In the genomic region with DNA sequence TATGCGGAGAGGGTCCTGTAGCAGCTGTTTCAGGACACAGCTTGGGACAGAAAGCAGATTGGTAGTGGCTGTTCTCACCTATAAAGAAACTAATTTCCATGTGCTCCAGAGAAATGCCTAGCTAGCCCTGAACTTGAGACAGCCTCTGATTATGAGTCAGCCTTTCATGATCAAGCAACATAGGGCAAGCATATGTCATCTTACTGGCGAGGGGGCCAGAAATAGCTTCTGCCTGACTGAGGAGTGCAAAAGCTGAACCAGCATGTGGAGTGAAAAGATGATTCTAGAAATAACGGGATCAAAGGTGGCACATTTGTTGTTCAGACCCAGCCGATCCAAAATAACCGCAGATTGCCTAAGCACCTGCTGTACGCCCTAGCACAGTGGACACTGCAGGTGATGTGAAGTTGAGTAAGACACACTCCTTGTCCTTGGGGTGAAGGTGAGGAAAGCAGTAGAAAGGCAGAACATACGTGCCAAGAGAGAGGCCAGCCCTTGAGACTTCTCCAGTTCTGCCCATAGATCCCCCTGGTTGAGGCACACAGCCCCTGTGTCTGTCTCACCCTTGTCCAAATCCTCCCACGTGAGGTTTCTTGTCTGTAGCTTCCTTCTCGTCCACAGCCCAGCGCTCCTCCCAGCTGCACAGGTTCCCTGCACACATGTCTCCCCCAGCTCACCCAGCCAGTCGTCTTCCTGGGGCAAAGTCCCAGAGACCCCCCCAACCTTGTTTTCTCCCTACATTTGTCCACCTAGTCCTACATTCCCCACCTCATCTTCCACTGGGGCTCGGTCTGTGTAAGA, we compare ENCODE assay signal across 8 cellular contexts. TPM values are rescaled to one million over a fixed set of nuclear protein-coding genes. Genes with fewer than 3 reads are reported as not detected.
DNase-seq lines count a peak whose midpoint lies in the region; ATAC-seq lines count a peak whose summit lies in the region.

No MANE protein-coding gene starts in this region.

- DNase-seq in DMS53 (lab: John Stamatoyannopoulos, UW) (peak; percentile 67), SW480 (ENCODE audit: low spot score) (peak; percentile 74), kidney tubule cell (ENCODE audit: low spot score) (peak; percentile 84), left colon (no peak), NCI-H1105 (lab: John Stamatoyannopoulos, UW) (no peak)

- ATAC-seq in HG03432 (IDR thresholded peaks at IDR 0.05; ENCODE audit: unreplicated experiment) (peak; percentile 28), left colon (no peak), HG02642 (IDR thresholded peaks at IDR 0.05; ENCODE audit: poor library complexity, unreplicated experiment) (no peak), HG03442 (IDR thresholded peaks at IDR 0.05; ENCODE audit: unreplicated experiment) (no peak)

- intact Hi-C loops in left colon (cut with DNase I, micrococcal nuclease): no loop called here

RNA-seq across cellular contexts. Expression of a gene that starts 2.7 kb away (rescaled TPM):
- 10 to 100 TPM; 59.0 to 60.8 TPM for total RNA-seq in left colon

RNA-seq across cellular contexts. Expression of a gene that starts 18.1 kb away (rescaled TPM):
- 10 to 100 TPM; 30.8 to 36.3 TPM for total RNA-seq in left colon

RNA-seq across cellular contexts. Expression of a gene that starts 38.1 kb away (rescaled TPM):
- total RNA-seq in left colon: 10 to 100 TPM; 37.7 to 42.6 TPM

Comparison
In these comparisons a context has a peak if more than half of its experiments do, and no peak if none do; other contexts are left out.
1. DNase-seq: peak in DMS53 (single experiment), SW480 (single experiment) and kidney tubule cell (single experiment); none in left colon (0 of 2) and NCI-H1105 (single experiment).